19 cellular contexts compared by ENCODE assay signal in genomic region chr9:130101963-130102362, GRCh38.
"Had no signal": no experiment of that assay in that cellular context is flagged by ENCODE, and none has a peak within 500 bp of the region (broad histone marks: within the 10 kb centered on the region; RNA-seq: fewer than 3 reads in every experiment).

No MANE protein-coding gene starts in this region.

- H3K9me3 ChIP-seq: left lung, thoracic aorta, upper lobe of left lung had no signal

- H3K27me3 ChIP-seq: left lung, upper lobe of left lung had no signal

- H3K27ac Mint-ChIP-seq: activated CD4-positive, alpha-beta T cell treated with anti-CD3 and anti-CD28 coated beads, Interleukin-2, amount 10 ng/mL, durations not matched to agents 7 days and 5 days; activated CD8-positive, alpha-beta memory T cell treated with anti-CD3 and anti-CD28 coated beads, Interleukin-2, amount 10 ng/mL, durations not matched to agents 7 days and 5 days; activated CD8-positive, alpha-beta T cell treated with anti-CD3 and anti-CD28 coated beads for 36 hours; activated naive CD4-positive, alpha-beta T cell treated with anti-CD3 and anti-CD28 coated beads, Interleukin-2, amount 10 ng/mL, durations not matched to agents 7 days and 5 days; dendritic cell treated with granulocyte-macrophage colony-stimulating factor and Interleukin-4, amounts not matched to agents 40 ng/mL and 50 ng/mL, for 4 days; naive thymus-derived CD4-positive, alpha-beta T cell; stimulated activated memory B cell treated with anti-CD40 and anti-IgM and Interleukin-4, amounts not matched to agents 10 μg/mL and 1 μg/mL and 100 μg/mL, for 72 hours; T-cell; T-helper 2 cell treated with Interferon-gamma antibody and Interleukin-4, amounts not matched to agents 5 μg/mL and 100 μg/mL, for 36 hours had no signal

- H3K4me3 Mint-ChIP-seq: activated CD4-positive, alpha-beta T cell treated with anti-CD3 and anti-CD28 coated beads, Interleukin-2, amount 10 ng/mL, durations not matched to agents 7 days and 5 days; activated CD8-positive, alpha-beta memory T cell treated with anti-CD3 and anti-CD28 coated beads, Interleukin-2, amount 10 ng/mL, durations not matched to agents 7 days and 5 days; activated CD8-positive, alpha-beta T cell treated with anti-CD3 and anti-CD28 coated beads for 36 hours; activated naive CD4-positive, alpha-beta T cell treated with anti-CD3 and anti-CD28 coated beads, Interleukin-2, amount 10 ng/mL, durations not matched to agents 7 days and 5 days; dendritic cell treated with granulocyte-macrophage colony-stimulating factor and Interleukin-4, amounts not matched to agents 40 ng/mL and 50 ng/mL, for 4 days; naive thymus-derived CD4-positive, alpha-beta T cell; stimulated activated memory B cell treated with anti-CD40 and anti-IgM and Interleukin-4, amounts not matched to agents 10 μg/mL and 1 μg/mL and 100 μg/mL, for 72 hours; T-cell; T-helper 2 cell treated with Interferon-gamma antibody and Interleukin-4, amounts not matched to agents 5 μg/mL and 100 μg/mL, for 36 hours had no signal

- H3K4me1 ChIP-seq: upper lobe of left lung had no signal

- DNase-seq: activated CD4-positive, alpha-beta T cell treated with anti-CD3 and anti-CD28 coated beads, Interleukin-2, amount 10 ng/mL, durations not matched to agents 7 days and 5 days; activated CD4-positive, CD25-positive, alpha-beta regulatory T cell treated with anti-CD3 and anti-CD28 coated beads, Interleukin-2, amount 50 U/mL, for 72 hours; activated CD8-positive, alpha-beta memory T cell treated with anti-CD3 and anti-CD28 coated beads, Interleukin-2, amount 10 ng/mL, durations not matched to agents 7 days and 5 days; activated CD8-positive, alpha-beta T cell treated with anti-CD3 and anti-CD28 coated beads for 36 hours; activated effector memory CD4-positive, alpha-beta T cell treated with anti-CD3 and anti-CD28 coated beads, Interleukin-2, amount 50 U/mL, for 16 hours; activated naive CD4-positive, alpha-beta T cell treated with anti-CD3 and anti-CD28 coated beads, Interleukin-2, amount 10 ng/mL, durations not matched to agents 7 days and 5 days; activated T-cell treated with anti-CD3 and anti-CD28 coated beads for 4 hours; amygdala; left lung; naive thymus-derived CD4-positive, alpha-beta T cell; stimulated activated CD4-positive, alpha-beta T cell treated with anti-CD3 and anti-CD28 coated beads, Interleukin-2, amount 100 ng/mL, for 24 hours; T-cell; upper lobe of left lung; WERI-Rb-1 had no signal

- H3K4me3 ChIP-seq: left lung, skin epidermis, thoracic aorta, upper lobe of left lung had no signal

- ATAC-seq: activated CD8-positive, alpha-beta memory T cell treated with anti-CD3 and anti-CD28 coated beads, Interleukin-2, amount 10 ng/mL, durations not matched to agents 7 days and 5 days; activated CD8-positive, alpha-beta T cell treated with anti-CD3 and anti-CD28 coated beads for 36 hours; left lung; naive thymus-derived CD4-positive, alpha-beta T cell; stimulated activated memory B cell treated with anti-CD40 and anti-IgM and Interleukin-4, amounts not matched to agents 10 μg/mL and 1 μg/mL and 100 μg/mL, for 72 hours; T-cell had no signal

- H3K27ac ChIP-seq: left lung, upper lobe of left lung, WERI-Rb-1 had no signal

- H3K9me3 Mint-ChIP-seq: activated CD4-positive, alpha-beta T cell treated with anti-CD3 and anti-CD28 coated beads, Interleukin-2, amount 10 ng/mL, durations not matched to agents 7 days and 5 days; activated CD8-positive, alpha-beta T cell treated with anti-CD3 and anti-CD28 coated beads for 36 hours; activated naive CD4-positive, alpha-beta T cell treated with anti-CD3 and anti-CD28 coated beads, Interleukin-2, amount 10 ng/mL, durations not matched to agents 7 days and 5 days; dendritic cell treated with granulocyte-macrophage colony-stimulating factor and Interleukin-4, amounts not matched to agents 40 ng/mL and 50 ng/mL, for 4 days; naive thymus-derived CD4-positive, alpha-beta T cell; stimulated activated memory B cell treated with anti-CD40 and anti-IgM and Interleukin-4, amounts not matched to agents 10 μg/mL and 1 μg/mL and 100 μg/mL, for 72 hours; T-cell; T-helper 2 cell treated with Interferon-gamma antibody and Interleukin-4, amounts not matched to agents 5 μg/mL and 100 μg/mL, for 36 hours had no signal

- H3K27me3 Mint-ChIP-seq: activated CD4-positive, alpha-beta T cell treated with anti-CD3 and anti-CD28 coated beads, Interleukin-2, amount 10 ng/mL, durations not matched to agents 7 days and 5 days; activated CD8-positive, alpha-beta memory T cell treated with anti-CD3 and anti-CD28 coated beads, Interleukin-2, amount 10 ng/mL, durations not matched to agents 7 days and 5 days; activated CD8-positive, alpha-beta T cell treated with anti-CD3 and anti-CD28 coated beads for 36 hours; activated naive CD4-positive, alpha-beta T cell treated with anti-CD3 and anti-CD28 coated beads, Interleukin-2, amount 10 ng/mL, durations not matched to agents 7 days and 5 days; dendritic cell treated with granulocyte-macrophage colony-stimulating factor and Interleukin-4, amounts not matched to agents 40 ng/mL and 50 ng/mL, for 4 days; naive thymus-derived CD4-positive, alpha-beta T cell; stimulated activated memory B cell treated with anti-CD40 and anti-IgM and Interleukin-4, amounts not matched to agents 10 μg/mL and 1 μg/mL and 100 μg/mL, for 72 hours; T-cell had no signal
